25 cellular contexts compared by ENCODE assay signal in genomic region chr13:79155883-79156282, GRCh38.
"Had no signal": no experiment of that assay in that cellular context is flagged by ENCODE, and none has a peak within 500 bp of the region (broad histone marks: within the 10 kb centered on the region; RNA-seq: fewer than 3 reads in every experiment).

No MANE protein-coding gene starts in this region.

- H3K27me3 ChIP-seq: breast epithelium, esophagus squamous epithelium, heart right ventricle, testis, transverse colon had no signal

- DNase-seq: activated CD4-positive, alpha-beta memory T cell treated with anti-CD3 and anti-CD28 coated beads, Interleukin-2, amount 10 ng/mL, durations not matched to agents 7 days and 5 days; activated CD4-positive, alpha-beta T cell treated with anti-CD3 and anti-CD28 coated beads, Interleukin-2, amount 10 ng/mL, durations not matched to agents 24 days and 14 days; activated CD4-positive, CD25-positive, alpha-beta regulatory T cell treated with anti-CD3 and anti-CD28 coated beads, Interleukin-2, amount 50 U/mL, for 72 hours; activated CD8-positive, alpha-beta memory T cell treated with anti-CD3 and anti-CD28 coated beads, Interleukin-2, amount 50 U/mL, for 48 hours; activated gamma-delta T cell treated with Interleukin-2 at 50 U/mL for 16 hours; activated T-cell treated with anti-CD3 and anti-CD28 coated beads, Interleukin-2, amount 50 U/mL, for 4 hours; central memory CD4-positive, alpha-beta T cell; esophagus squamous epithelium; foreskin melanocyte; heart right ventricle; kidney glomerular epithelial cell; lower lobe of right lung; mesenchymal stem cell; natural killer cell; right cardiac atrium; stimulated activated CD4-positive, alpha-beta T cell treated with anti-CD3 and anti-CD28 coated beads, Interleukin-4, amount 100 ng/mL, for 1 hour; stimulated activated naive CD8-positive, alpha-beta T cell treated with anti-CD3 and anti-CD28 coated beads, Interleukin-15, Interleukin-2, amounts not matched to agents 100 U/mL and 50 U/mL, for 24 hours; T1000; testis; transverse colon had no signal

- H3K4me1 ChIP-seq: breast epithelium, esophagus squamous epithelium, heart right ventricle, lower lobe of right lung, testis, transverse colon had no signal

- H3K27ac ChIP-seq: breast epithelium, esophagus squamous epithelium, heart right ventricle, lower lobe of right lung, testis, transverse colon had no signal

- H3K27ac Mint-ChIP-seq: activated CD4-positive, alpha-beta memory T cell treated with anti-CD3 and anti-CD28 coated beads, Interleukin-2, amount 10 ng/mL, durations not matched to agents 7 days and 5 days; activated CD4-positive, alpha-beta T cell treated with anti-CD3 and anti-CD28 coated beads, Interleukin-2, amount 10 ng/mL, durations not matched to agents 24 days and 14 days; activated naive CD4-positive, alpha-beta T cell treated with anti-CD3 and anti-CD28 coated beads, Interleukin-2, amount 50 U/mL, for 24 hours; activated T-helper 17 cell treated with anti-CD3 and anti-CD28 coated beads, Interleukin-2, amount 50 U/mL, for 72 hours; natural killer cell had no signal

- H3K4me3 Mint-ChIP-seq: activated CD4-positive, alpha-beta memory T cell treated with anti-CD3 and anti-CD28 coated beads, Interleukin-2, amount 10 ng/mL, durations not matched to agents 7 days and 5 days; activated CD4-positive, alpha-beta T cell treated with anti-CD3 and anti-CD28 coated beads, Interleukin-2, amount 10 ng/mL, durations not matched to agents 24 days and 14 days; activated naive CD4-positive, alpha-beta T cell treated with anti-CD3 and anti-CD28 coated beads, Interleukin-2, amount 50 U/mL, for 24 hours; activated T-cell treated with anti-CD3 and anti-CD28 coated beads, Interleukin-2, amount 50 U/mL, for 4 hours; activated T-helper 17 cell treated with anti-CD3 and anti-CD28 coated beads, Interleukin-2, amount 50 U/mL, for 72 hours; natural killer cell had no signal

- H3K4me1 Mint-ChIP-seq: activated CD4-positive, alpha-beta memory T cell treated with anti-CD3 and anti-CD28 coated beads, Interleukin-2, amount 10 ng/mL, durations not matched to agents 7 days and 5 days; activated CD4-positive, alpha-beta T cell treated with anti-CD3 and anti-CD28 coated beads, Interleukin-2, amount 10 ng/mL, durations not matched to agents 24 days and 14 days; activated naive CD4-positive, alpha-beta T cell treated with anti-CD3 and anti-CD28 coated beads, Interleukin-2, amount 50 U/mL, for 24 hours; activated T-helper 17 cell treated with anti-CD3 and anti-CD28 coated beads, Interleukin-2, amount 50 U/mL, for 72 hours; natural killer cell had no signal

- H3K36me3 Mint-ChIP-seq: activated naive CD4-positive, alpha-beta T cell treated with anti-CD3 and anti-CD28 coated beads, Interleukin-2, amount 50 U/mL, for 24 hours; natural killer cell had no signal

- ATAC-seq: activated T-cell treated with anti-CD3 and anti-CD28 coated beads, Interleukin-2, amount 50 U/mL, for 4 hours; activated T-helper 17 cell treated with anti-CD3 and anti-CD28 coated beads, Interleukin-2, amount 50 U/mL, for 72 hours; heart right ventricle; left lobe of liver; lower lobe of right lung; natural killer cell; right cardiac atrium; stimulated activated naive CD8-positive, alpha-beta T cell treated with anti-CD3 and anti-CD28 coated beads, Interleukin-15, Interleukin-2, amounts not matched to agents 100 U/mL and 50 U/mL, for 24 hours had no signal

- FAIRE-seq: urothelium cell line had no signal

- H3K9me3 ChIP-seq: breast epithelium, esophagus squamous epithelium, heart right ventricle, lower lobe of right lung, testis, transverse colon had no signal

- H3K36me3 ChIP-seq: breast epithelium, esophagus squamous epithelium, heart right ventricle, lower lobe of right lung, transverse colon had no signal

- H3K4me3 ChIP-seq: breast epithelium, esophagus squamous epithelium, heart right ventricle, lower lobe of right lung, testis, transverse colon had no signal

- H3K9me3 Mint-ChIP-seq: activated CD4-positive, alpha-beta memory T cell treated with anti-CD3 and anti-CD28 coated beads, Interleukin-2, amount 10 ng/mL, durations not matched to agents 7 days and 5 days; activated CD4-positive, alpha-beta T cell treated with anti-CD3 and anti-CD28 coated beads, Interleukin-2, amount 10 ng/mL, durations not matched to agents 24 days and 14 days; activated naive CD4-positive, alpha-beta T cell treated with anti-CD3 and anti-CD28 coated beads, Interleukin-2, amount 50 U/mL, for 24 hours; activated T-cell treated with anti-CD3 and anti-CD28 coated beads, Interleukin-2, amount 50 U/mL, for 4 hours; activated T-helper 17 cell treated with anti-CD3 and anti-CD28 coated beads, Interleukin-2, amount 50 U/mL, for 72 hours had no signal
